Comparison of ENCODE assay signal across 9 cellular contexts in the genomic region with DNA sequence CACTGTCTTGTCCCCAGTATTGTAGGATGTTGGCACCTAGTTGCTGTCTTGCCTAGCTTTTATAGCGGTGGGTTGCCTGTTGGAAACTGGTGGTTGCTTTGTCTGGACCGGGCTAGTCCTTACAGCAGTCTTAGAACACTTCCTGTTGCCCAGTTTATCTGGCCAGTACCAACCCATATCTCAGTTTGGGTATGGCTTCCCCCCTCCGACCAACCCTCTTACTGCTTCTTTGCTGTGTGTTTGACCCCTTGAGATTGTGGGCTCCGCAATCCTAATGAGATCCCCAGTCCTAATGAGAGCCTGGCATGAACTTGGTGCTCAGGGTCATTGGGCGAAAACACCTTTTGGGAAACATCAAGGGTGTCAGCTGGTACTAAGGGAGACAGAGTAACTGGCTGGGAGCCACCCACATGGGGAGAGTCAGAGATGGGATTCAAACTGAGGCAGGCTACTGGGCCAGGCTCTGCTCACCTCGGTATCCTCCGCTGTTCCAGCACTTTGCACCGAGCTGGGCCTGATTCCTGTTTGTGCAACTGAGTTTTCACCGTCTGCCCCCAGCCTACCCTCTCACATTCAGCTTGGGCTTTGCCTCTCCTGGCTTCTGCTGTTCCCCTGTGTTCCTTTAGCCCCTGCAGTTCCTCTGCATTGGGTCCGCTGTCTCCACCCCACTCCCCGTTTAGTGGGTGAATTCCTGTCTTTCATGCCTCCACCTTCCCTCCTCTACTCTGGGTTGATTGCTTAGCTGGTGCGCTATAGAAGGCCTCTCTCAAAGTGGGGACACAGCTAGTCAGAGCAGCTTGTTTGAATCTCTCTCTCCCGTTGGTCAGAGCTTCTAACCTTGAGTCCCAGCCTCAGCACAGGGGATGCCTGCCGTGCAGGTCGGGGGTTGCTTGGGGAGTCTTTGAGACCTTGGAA. TPM values are rescaled to one million over a fixed set of nuclear protein-coding genes. Genes with fewer than 3 reads are reported as not detected.
A peak's percentile ranks its signal among the peaks of the same experiment; 100 is the strongest.
DNase-seq lines count a peak whose midpoint lies in the region; ATAC-seq and TF ChIP-seq lines count a peak whose summit lies in the region.
"Had no signal": no experiment of that assay in that cellular context is flagged by ENCODE, and none has a peak within 500 bp of the region (broad histone marks: within the 10 kb centered on the region; RNA-seq: fewer than 3 reads in every experiment).

No MANE protein-coding gene starts in this region.

- TF ChIP-seq CTCF in right atrium auricular region (IDR thresholded peaks at IDR 0.05) (no peak), sigmoid colon (IDR thresholded peaks at IDR 0.05) (no peak)

- no peaks in the 10 kb centered on the region for H3K9me3 ChIP-seq in SK-N-MC (ENCODE audit: low read depth, low read length)
- H3K9me3 ChIP-seq in right atrium auricular region = no peaks in the 10 kb centered on the region
- H3K9me3 ChIP-seq in sigmoid colon = no peaks in the 10 kb centered on the region

- no peaks in the 10 kb centered on the region for H3K27me3 ChIP-seq in right atrium auricular region
- no peaks in the 10 kb centered on the region for H3K27me3 ChIP-seq in sigmoid colon

- 73 to 87% methylated on average over 15 of the region's 15 CpGs for WGBS in sigmoid colon, 2 donors

- peaks cover 0 to 45% of the 10 kb centered on the region in 2 donors for H3K4me1 ChIP-seq in right atrium auricular region
- H3K4me1 ChIP-seq in sigmoid colon = peaks cover 0 to 33% (median 29%) of the 10 kb centered on the region in 4 donors

- intact Hi-C loops in sigmoid colon (cut with DNase I) = no loop called here

- no peak overlapping the region for H3K9ac ChIP-seq in SK-N-MC (ENCODE audit: insufficient read length)

- no peak for TF ChIP-seq EP300 in sigmoid colon (IDR thresholded peaks at IDR 0.05)

- H3K4me3 ChIP-seq in GM08714 (ENCODE audit: low read length) (peak overlapping the region; percentile 83; the same call in 1 of the 2 replicates), SK-N-MC (peak overlapping the region; percentile 70), right atrium auricular region (peak overlapping the region; percentile 68 to 77), sigmoid colon (peak overlapping the region; percentile 76 to 88 (median 84))

- H3K27ac ChIP-seq in SK-N-MC = no peak overlapping the region
- H3K27ac ChIP-seq in right atrium auricular region = peak overlapping the region; percentile 48 to 56
- H3K27ac ChIP-seq in sigmoid colon = peak overlapping the region; percentile 96 to 99 (median 98)

- ATAC-seq in HG03571 (IDR thresholded peaks at IDR 0.05; ENCODE audit: unreplicated experiment) (no peak), HG03439 (IDR thresholded peaks at IDR 0.05; ENCODE audit: unreplicated experiment) (no peak), GM18498 (IDR thresholded peaks at IDR 0.05; ENCODE audit: unreplicated experiment) (no peak)

- no peak for TF ChIP-seq POLR2A in sigmoid colon (IDR thresholded peaks at IDR 0.05)

- H3K36me3 ChIP-seq in SK-N-MC (ENCODE audit: insufficient read depth, low read length) = no peaks in the 10 kb centered on the region
- no peaks in the 10 kb centered on the region for H3K36me3 ChIP-seq in right atrium auricular region
- H3K36me3 ChIP-seq in sigmoid colon = no peaks in the 10 kb centered on the region

- DNase-seq in SK-N-MC (ENCODE audit: low read depth, low spot score) = no peak
- no peak for DNase-seq in right atrium auricular region (ENCODE audit: low spot score)
- peak; percentile 54 for DNase-seq in sigmoid colon
- no peak for DNase-seq in GOT3 (lab: John Stamatoyannopoulos, UW)
- DNase-seq: NCI-H69 had no signal

RNA-seq across cellular contexts. Expression of a gene that starts 1.6 kb away (rescaled TPM):
- total RNA-seq in right atrium auricular region = 10 to 100 TPM; 33.7 to 34.0 TPM
- 10 to 100 TPM; 26.3 to 46.4 (median 32.6) TPM for total RNA-seq in sigmoid colon
- 10 to 100 TPM; 19.2 to 38.5 (median 22.2) TPM for polyA plus RNA-seq in sigmoid colon
